Comparison of ENCODE assay signal across 2 cellular contexts in the genomic region with DNA sequence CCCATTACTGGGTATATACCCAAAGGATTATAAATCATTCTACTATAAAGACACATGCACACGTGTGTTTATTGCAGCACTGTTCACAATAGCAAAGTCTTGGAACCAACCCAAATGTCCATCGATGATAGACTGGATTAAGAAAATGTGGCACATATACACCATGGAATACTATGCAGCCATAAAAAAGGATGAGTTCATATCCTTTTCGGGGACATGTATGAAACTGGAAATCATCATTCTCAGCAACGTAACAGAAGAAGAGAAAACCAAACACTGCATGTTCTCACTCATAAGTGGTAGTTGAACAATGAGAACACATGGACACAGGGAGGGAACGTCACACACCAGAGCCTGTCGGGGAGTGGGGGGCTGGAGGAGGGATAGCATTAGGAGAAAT. TPM values are rescaled to one million over a fixed set of nuclear protein-coding genes. Genes with fewer than 3 reads are reported as not detected.
"Had no signal": no experiment of that assay in that cellular context is flagged by ENCODE, and none has a peak within 500 bp of the region (broad histone marks: within the 10 kb centered on the region; RNA-seq: fewer than 3 reads in every experiment).

No MANE protein-coding gene starts in this region.

RNA-seq across cellular contexts. Expression of a gene that starts 15.6 kb away (rescaled TPM):
- total RNA-seq: HT-29 had no signal
- polyA plus RNA-seq: IgD-negative memory B cell had no signal
